1 cellular context compared by ENCODE assay signal in the genomic region with DNA sequence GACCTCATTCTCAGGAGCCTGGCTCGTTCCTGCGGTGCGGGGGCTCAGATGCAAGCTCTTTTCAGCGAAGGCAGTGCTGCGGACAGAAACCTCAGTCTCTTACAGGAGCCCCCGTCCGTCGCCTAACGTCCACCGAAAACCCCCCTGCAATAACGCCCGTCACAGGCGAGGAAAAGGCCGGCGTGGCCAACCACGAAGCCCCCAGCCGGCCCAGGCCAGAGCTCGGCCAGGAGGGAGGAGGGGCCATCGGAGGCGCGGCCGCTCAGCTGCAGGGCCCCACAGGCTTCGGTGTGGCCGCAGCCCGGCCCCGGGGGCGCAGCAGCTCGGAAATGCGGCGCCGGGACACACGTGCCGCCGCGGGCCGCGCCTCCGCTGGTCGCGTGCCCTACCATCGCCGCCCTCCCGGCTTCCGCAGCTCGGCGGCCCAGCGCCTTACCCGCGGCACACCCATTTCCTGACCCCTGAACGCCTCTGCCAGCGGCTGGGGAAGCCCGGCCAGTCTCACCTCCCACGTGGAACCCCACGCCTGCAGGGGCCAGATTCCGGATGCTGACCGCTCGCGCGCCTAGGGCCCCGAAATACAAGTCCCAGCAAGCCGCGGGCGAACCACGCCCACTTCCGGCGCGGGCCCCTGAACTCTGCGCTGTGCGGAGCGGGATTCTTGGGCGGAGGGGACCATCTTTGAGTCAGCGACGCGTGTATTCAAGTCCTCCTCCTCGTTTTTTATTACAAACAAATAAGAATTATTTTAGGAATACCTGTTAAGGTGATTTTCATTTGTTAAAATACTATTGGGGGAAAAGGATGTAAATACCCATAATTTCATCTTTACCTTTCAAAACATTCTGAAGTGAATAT.
TF ChIP-seq lines count a peak whose summit lies in the region.

Gene ZNF239, minus strand, starts transcription at position 582 of the 858 bp plus-strand sequence. CDS start 16,537 bp downstream, outside the sequence.

TF ChIP-seq in K562, 482 proteins besides CTCF, POLR2A, EP300 and RAD21 (continued from another document and continues in another):
- TF ChIP-seq, protein P1, sequence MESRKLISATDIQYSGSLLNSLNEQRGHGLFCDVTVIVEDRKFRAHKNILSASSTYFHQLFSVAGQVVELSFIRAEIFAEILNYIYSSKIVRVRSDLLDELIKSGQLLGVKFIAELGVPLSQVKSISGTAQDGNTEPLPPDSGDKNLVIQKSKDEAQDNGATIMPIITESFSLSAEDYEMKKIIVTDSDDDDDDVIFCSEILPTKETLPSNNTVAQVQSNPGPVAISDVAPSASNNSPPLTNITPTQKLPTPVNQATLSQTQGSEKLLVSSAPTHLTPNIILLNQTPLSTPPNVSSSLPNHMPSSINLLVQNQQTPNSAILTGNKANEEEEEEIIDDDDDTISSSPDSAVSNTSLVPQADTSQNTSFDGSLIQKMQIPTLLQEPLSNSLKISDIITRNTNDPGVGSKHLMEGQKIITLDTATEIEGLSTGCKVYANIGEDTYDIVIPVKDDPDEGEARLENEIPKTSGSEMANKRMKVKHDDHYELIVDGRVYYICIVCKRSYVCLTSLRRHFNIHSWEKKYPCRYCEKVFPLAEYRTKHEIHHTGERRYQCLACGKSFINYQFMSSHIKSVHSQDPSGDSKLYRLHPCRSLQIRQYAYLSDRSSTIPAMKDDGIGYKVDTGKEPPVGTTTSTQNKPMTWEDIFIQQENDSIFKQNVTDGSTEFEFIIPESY (CRISPR knock-in tag; IDR thresholded peaks at IDR 0.05) = peak; percentile 94
- TF ChIP-seq FOXK2 (conservative IDR thresholded peaks at IDR 0.05 in 1 of 2, IDR thresholded peaks at IDR 0.05 in 1 of 2; ENCODE audit: low read depth in 2 of 2) (peak; percentile 32 to 46; a peak in 1 of 4 replicates), NCOA6 (IDR thresholded peaks at IDR 0.05) (no peak), CREB1 (IDR thresholded peaks at IDR 0.05) (peak; percentile 69), CREB1 (CRISPR knock-in tag; IDR thresholded peaks at IDR 0.05) (peak; percentile 76), CXXC5 (CRISPR knock-in tag; IDR thresholded peaks at IDR 0.05) (peak; percentile 99), ZNF431 (CRISPR knock-in tag; IDR thresholded peaks at IDR 0.05) (peak; percentile 95), GTF2A2 (tag; IDR thresholded peaks at IDR 0.05) (no peak), ATF6 (CRISPR knock-in tag; IDR thresholded peaks at IDR 0.05) (peak; percentile 85; the same call in 1 of the 2 replicates), RBM25 (IDR thresholded peaks at IDR 0.05; ENCODE audit: low read depth, low read length, severe bottlenecking) (peak; percentile 28), SRSF3 (IDR thresholded peaks at IDR 0.05; ENCODE audit: insufficient read depth, low read length) (no peak), POLR3G (IDR thresholded peaks at IDR 0.05; ENCODE audit: extremely low read depth, insufficient read length, insufficient replicate concordance) (no peak), E2F6 (IDR thresholded peaks at IDR 0.05; ENCODE audit: borderline replicate concordance in 1 of 2, extremely low read depth in 1 of 2, insufficient read depth in 1 of 2, insufficient read length in 1 of 2, low read depth in 1 of 2, low read length in 1 of 2, poor library complexity in 1 of 2, severe bottlenecking in 1 of 2) (peak; percentile 92 to 95), JUN (IDR thresholded peaks at IDR 0.05; ENCODE audit: borderline replicate concordance, low read depth, low read length) (peak; percentile 56; the same call in 1 of the 2 replicates), JUN (CRISPR knock-in tag; IDR thresholded peaks at IDR 0.05; ENCODE audit: borderline replicate concordance) (peak; percentile 94), POLR3A (IDR thresholded peaks at IDR 0.05; ENCODE audit: borderline replicate concordance, extremely low read depth, insufficient read depth, insufficient read length) (no peak), ZNF79 (CRISPR knock-in tag; IDR thresholded peaks at IDR 0.05; ENCODE audit: low read depth) (no peak), CBFA2T3 (IDR thresholded peaks at IDR 0.05) (no peak), IRF2 (CRISPR knock-in tag; IDR thresholded peaks at IDR 0.05) (peak; percentile 76), OTX1 (CRISPR knock-in tag; IDR thresholded peaks at IDR 0.05) (no peak), STAG1 (CRISPR knock-in tag; IDR thresholded peaks at IDR 0.05; ENCODE audit: borderline replicate concordance) (peak; percentile 67), HDAC3 (IDR thresholded peaks at IDR 0.05; ENCODE audit: borderline replicate concordance, partially characterized antibody) (no peak), HIVEP1 (CRISPR knock-in tag; IDR thresholded peaks at IDR 0.05) (peak; percentile 37; the same call in 1 of the 2 replicates), GABPA (tag; conservative IDR thresholded peaks at IDR 0.05; ENCODE audit: low read depth) (peak; percentile 98), MAX (CRISPR knock-in tag; IDR thresholded peaks at IDR 0.05) (peak; percentile 97), ESRRB (CRISPR knock-in tag; IDR thresholded peaks at IDR 0.05; ENCODE audit: borderline replicate concordance) (no peak), HDAC8 (tag; IDR thresholded peaks at IDR 0.05) (peak; percentile 85; the same call in 1 of the 2 replicates), ZNF449 (CRISPR knock-in tag; IDR thresholded peaks at IDR 0.05) (no peak), TEAD1 (CRISPR knock-in tag; IDR thresholded peaks at IDR 0.05) (peak; percentile 66 to 93; a peak in 2 of 4 replicates), SRSF7 (optimal IDR thresholded peaks at IDR 0.05; ENCODE audit: low read depth, low read length) (no peak), HDGF (IDR thresholded peaks at IDR 0.05) (no peak), TGIF2 (CRISPR knock-in tag; IDR thresholded peaks at IDR 0.05) (peak; percentile 97), ZNF232 (CRISPR knock-in tag; IDR thresholded peaks at IDR 0.05) (peak; percentile 83; the same call in 1 of the 2 replicates), EZH2 (IDR thresholded peaks at IDR 0.05; ENCODE audit: borderline replicate concordance, low read depth, low read length) (no peak), NONO (IDR thresholded peaks at IDR 0.05; ENCODE audit: low read depth in 2 of 2, low read length in 1 of 2) (peak; percentile 62 to 73; a peak in 3 of 4 replicates), FOXJ3 (CRISPR knock-in tag; IDR thresholded peaks at IDR 0.05) (no peak), MTA1 (IDR thresholded peaks at IDR 0.05; ENCODE audit: borderline replicate concordance) (no peak), NR2C2 (CRISPR knock-in tag; IDR thresholded peaks at IDR 0.05) (peak; percentile 63), NR2C2 (tag; IDR thresholded peaks at IDR 0.05) (peak; percentile 97), ZNF561 (CRISPR knock-in tag; conservative IDR thresholded peaks at IDR 0.05) (no peak), KLF10 (CRISPR knock-in tag; IDR thresholded peaks at IDR 0.05) (no peak), MITF (IDR thresholded peaks at IDR 0.05) (peak; percentile 51; the same call in 1 of the 2 replicates), KAT7 (CRISPR knock-in tag; IDR thresholded peaks at IDR 0.05; ENCODE audit: borderline replicate concordance) (peak; percentile 95), RNF2 (IDR thresholded peaks at IDR 0.05) (peak; percentile 71; the same call in 1 of the 2 replicates), RBM17 (IDR thresholded peaks at IDR 0.05; ENCODE audit: borderline replicate concordance, low read depth, low read length) (no peak), KDM1A (IDR thresholded peaks at IDR 0.05) (no peak), TFE3 (CRISPR knock-in tag; IDR thresholded peaks at IDR 0.05) (no peak)
- TF ChIP-seq, protein P2, sequence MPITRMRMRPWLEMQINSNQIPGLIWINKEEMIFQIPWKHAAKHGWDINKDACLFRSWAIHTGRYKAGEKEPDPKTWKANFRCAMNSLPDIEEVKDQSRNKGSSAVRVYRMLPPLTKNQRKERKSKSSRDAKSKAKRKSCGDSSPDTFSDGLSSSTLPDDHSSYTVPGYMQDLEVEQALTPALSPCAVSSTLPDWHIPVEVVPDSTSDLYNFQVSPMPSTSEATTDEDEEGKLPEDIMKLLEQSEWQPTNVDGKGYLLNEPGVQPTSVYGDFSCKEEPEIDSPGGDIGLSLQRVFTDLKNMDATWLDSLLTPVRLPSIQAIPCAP (CRISPR knock-in tag; IDR thresholded peaks at IDR 0.05; ENCODE audit: borderline replicate concordance) = peak; percentile 47; the same call in 1 of the 2 replicates
- TF ChIP-seq, protein P3, sequence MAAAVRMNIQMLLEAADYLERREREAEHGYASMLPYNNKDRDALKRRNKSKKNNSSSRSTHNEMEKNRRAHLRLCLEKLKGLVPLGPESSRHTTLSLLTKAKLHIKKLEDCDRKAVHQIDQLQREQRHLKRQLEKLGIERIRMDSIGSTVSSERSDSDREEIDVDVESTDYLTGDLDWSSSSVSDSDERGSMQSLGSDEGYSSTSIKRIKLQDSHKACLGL (CRISPR knock-in tag; IDR thresholded peaks at IDR 0.05; ENCODE audit: borderline replicate concordance, poor library complexity, severe bottlenecking) = peak; percentile 96
- TF ChIP-seq, protein P4, sequence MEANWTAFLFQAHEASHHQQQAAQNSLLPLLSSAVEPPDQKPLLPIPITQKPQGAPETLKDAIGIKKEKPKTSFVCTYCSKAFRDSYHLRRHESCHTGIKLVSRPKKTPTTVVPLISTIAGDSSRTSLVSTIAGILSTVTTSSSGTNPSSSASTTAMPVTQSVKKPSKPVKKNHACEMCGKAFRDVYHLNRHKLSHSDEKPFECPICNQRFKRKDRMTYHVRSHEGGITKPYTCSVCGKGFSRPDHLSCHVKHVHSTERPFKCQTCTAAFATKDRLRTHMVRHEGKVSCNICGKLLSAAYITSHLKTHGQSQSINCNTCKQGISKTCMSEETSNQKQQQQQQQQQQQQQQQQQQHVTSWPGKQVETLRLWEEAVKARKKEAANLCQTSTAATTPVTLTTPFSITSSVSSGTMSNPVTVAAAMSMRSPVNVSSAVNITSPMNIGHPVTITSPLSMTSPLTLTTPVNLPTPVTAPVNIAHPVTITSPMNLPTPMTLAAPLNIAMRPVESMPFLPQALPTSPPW (CRISPR knock-in tag; IDR thresholded peaks at IDR 0.05) = peak; percentile 63
- TF ChIP-seq, protein P5, sequence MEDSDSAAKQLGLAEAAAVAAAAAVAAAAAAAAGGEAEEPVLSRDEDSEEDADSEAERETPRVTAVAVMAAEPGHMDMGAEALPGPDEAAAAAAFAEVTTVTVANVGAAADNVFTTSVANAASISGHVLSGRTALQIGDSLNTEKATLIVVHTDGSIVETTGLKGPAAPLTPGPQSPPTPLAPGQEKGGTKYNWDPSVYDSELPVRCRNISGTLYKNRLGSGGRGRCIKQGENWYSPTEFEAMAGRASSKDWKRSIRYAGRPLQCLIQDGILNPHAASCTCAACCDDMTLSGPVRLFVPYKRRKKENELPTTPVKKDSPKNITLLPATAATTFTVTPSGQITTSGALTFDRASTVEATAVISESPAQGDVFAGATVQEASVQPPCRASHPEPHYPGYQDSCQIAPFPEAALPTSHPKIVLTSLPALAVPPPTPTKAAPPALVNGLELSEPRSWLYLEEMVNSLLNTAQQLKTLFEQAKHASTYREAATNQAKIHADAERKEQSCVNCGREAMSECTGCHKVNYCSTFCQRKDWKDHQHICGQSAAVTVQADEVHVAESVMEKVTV (CRISPR knock-in tag; IDR thresholded peaks at IDR 0.05) = no peak
